Comparison of ENCODE assay signal across 8 cellular contexts in the genomic region with DNA sequence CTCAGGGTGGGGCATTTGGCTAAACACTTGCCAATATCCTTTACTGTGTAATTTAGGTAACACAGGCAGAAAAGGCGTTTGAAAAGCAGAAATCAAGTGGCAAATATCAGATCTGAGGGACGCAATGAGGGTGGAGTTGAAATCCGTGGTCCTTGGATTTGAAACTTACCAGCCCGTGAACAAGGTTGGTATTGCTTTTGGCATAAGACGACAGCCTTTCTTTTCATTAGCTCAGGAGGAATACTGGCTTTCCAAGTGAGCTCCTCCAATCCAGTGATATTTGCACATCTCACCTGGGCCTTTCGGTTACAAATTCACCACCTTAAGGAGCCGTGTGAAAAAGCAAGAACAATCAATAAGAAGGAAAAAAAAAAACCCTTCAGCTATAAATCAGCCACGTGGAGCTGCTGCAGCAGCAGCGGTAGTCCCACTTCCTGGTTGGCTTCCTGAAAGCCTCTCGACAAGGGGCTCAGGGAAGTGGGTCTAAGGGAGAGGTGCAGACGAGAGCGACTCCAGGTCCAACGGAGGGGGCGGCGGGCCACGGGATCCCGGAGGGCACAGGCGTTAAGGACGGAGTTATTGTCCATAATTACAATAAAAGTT. TPM values are rescaled to one million over a fixed set of nuclear protein-coding genes. Genes with fewer than 3 reads are reported as not detected.
DNase-seq lines count a peak whose midpoint lies in the region; ATAC-seq and TF ChIP-seq lines count a peak whose summit lies in the region.

No MANE protein-coding gene starts in this region.

- H3K27me3 Mint-ChIP-seq in activated T-cell treated with anti-CD3 and anti-CD28 coated beads, Interleukin-2, amount 50 U/mL, for 72 hours (ENCODE audit: low read depth), result no peaks in the 10 kb centered on the region
- H3K27me3 Mint-ChIP-seq in nephron progenitor cell (ENCODE audit: low read depth, poor library complexity), result no peaks in the 10 kb centered on the region

- peaks cover 41% of the 10 kb centered on the region for H3K4me1 Mint-ChIP-seq in activated T-cell treated with anti-CD3 and anti-CD28 coated beads, Interleukin-2, amount 50 U/mL, for 72 hours (ENCODE audit: low read depth)
- H3K4me1 Mint-ChIP-seq in nephron progenitor cell, result peaks cover 35% of the 10 kb centered on the region

- TF ChIP-seq CTCF in GM10266 (IDR thresholded peaks at IDR 0.05; ENCODE audit: control insufficient read depth, insufficient read depth, low read depth, missing control alignments) (no peak), nephron progenitor cell (IDR thresholded peaks at IDR 0.05) (no peak)

- H3K36me3 Mint-ChIP-seq in activated T-cell treated with anti-CD3 and anti-CD28 coated beads, Interleukin-2, amount 50 U/mL, for 72 hours (ENCODE audit: insufficient read depth in 2 of 2), result peaks cover 2 to 4% of the 10 kb centered on the region in 2 donors
- peaks cover 6% of the 10 kb centered on the region for H3K36me3 Mint-ChIP-seq in nephron progenitor cell (ENCODE audit: low read depth)

- no peaks in the 10 kb centered on the region for H3K9me3 Mint-ChIP-seq in activated T-cell treated with anti-CD3 and anti-CD28 coated beads, Interleukin-2, amount 50 U/mL, for 72 hours
- H3K9me3 Mint-ChIP-seq in nephron progenitor cell, result no peaks in the 10 kb centered on the region

- peak; percentile 9 for ATAC-seq in HG02884 (IDR thresholded peaks at IDR 0.05; ENCODE audit: unreplicated experiment)
- no peak for ATAC-seq in activated T-cell treated with anti-CD3 and anti-CD28 coated beads, Interleukin-2, amount 50 U/mL, for 72 hours (replicated peaks in 1 of 2)
- no peak for ATAC-seq in HG02571 (IDR thresholded peaks at IDR 0.05; ENCODE audit: unreplicated experiment)

- peak; percentile 26 for DNase-seq in 8988T
- peak; percentile 47 for DNase-seq in GM10266 (ENCODE audit: extremely low spot score)
- DNase-seq in NCI-H345 treated with DMSO at 0.1 percent for 48 hours (lab: John Stamatoyannopoulos, UW; ENCODE audit: unreplicated experiment), result peak; percentile 48
- DNase-seq in activated T-cell treated with anti-CD3 and anti-CD28 coated beads, Interleukin-2, amount 50 U/mL, for 72 hours, result peak in 1 of 2 donors; percentile 12
- DNase-seq in fibroblast of peridontal ligament (ENCODE audit: extremely low read depth), result peak; percentile 32
- peak; percentile 60 for DNase-seq in nephron progenitor cell

- peak overlapping the region; percentile 90 for H3K27ac Mint-ChIP-seq in activated T-cell treated with anti-CD3 and anti-CD28 coated beads, Interleukin-2, amount 50 U/mL, for 72 hours
- H3K27ac Mint-ChIP-seq in nephron progenitor cell, result peak overlapping the region; percentile 96

- H3K4me3 Mint-ChIP-seq in activated T-cell treated with anti-CD3 and anti-CD28 coated beads, Interleukin-2, amount 50 U/mL, for 72 hours, result peak overlapping the region; percentile 95 to 96
- peak overlapping the region; percentile 91 for H3K4me3 Mint-ChIP-seq in nephron progenitor cell

RNA-seq across cellular contexts. Expression of a gene that starts 0.7 kb away (rescaled TPM):
- 10 to 100 TPM; 10.1 to 12.8 TPM for total RNA-seq in activated T-cell treated with anti-CD3 and anti-CD28 coated beads, Interleukin-2, amount 50 U/mL, for 72 hours
